ENCODE assay signal across 9 cellular contexts in the genomic region with DNA sequence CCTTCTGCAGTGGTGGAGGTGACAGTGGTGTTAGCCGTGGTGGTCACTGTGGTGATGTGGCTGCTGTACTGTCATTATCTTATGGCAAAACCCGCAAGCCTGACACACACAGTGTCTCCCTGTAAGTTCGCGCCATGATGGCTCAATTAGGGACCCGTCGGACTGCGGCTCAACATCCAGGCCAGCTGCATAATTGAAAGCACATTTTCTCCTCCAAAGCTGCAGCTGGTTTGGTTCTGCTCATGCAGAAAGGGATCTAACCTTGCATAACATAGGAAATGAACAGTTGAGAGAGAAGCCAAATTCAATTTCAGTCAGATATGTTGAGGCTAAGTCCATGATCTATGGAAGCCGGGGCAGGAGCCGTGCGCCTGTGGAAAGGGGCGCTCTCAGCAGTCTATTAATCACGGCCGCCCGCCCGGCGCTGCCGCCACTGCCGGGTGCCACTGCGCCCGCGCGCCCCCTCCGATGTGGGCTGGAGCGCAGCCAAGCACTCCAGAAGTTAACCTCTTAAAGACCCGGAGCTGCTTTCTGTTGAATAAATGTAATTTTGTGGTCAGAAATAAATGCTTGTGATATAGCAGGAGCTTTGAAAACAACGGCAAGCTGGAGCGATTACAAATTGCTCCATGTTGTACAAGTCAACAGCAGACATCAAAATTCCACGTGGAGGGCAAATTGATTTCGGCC.
A peak's percentile ranks its signal among the peaks of the same experiment; 100 is the strongest.
DNase-seq lines count a peak whose midpoint lies in the region; ATAC-seq and TF ChIP-seq lines count a peak whose summit lies in the region.
"Had no signal": no experiment of that assay in that cellular context is flagged by ENCODE, and none has a peak within 500 bp of the region (broad histone marks: within the 10 kb centered on the region; RNA-seq: fewer than 3 reads in every experiment).

No MANE protein-coding gene starts in this region.

- peaks cover 14% of the 10 kb centered on the region for H3K4me1 ChIP-seq in muscle layer of colon (ENCODE audit: insufficient read depth, low read length)

- peak overlapping the region; percentile 29 for H3K27ac ChIP-seq in muscle layer of colon (ENCODE audit: low read depth, low read length)

- no peaks in the 10 kb centered on the region for H3K36me3 ChIP-seq in muscle layer of colon (ENCODE audit: insufficient read depth, low read length)

- H3K4me3 ChIP-seq in cardiac fibroblast (replicated peaks in 1 of 2; ENCODE audit: low read depth in 2 of 2, low read length in 2 of 2) (peak overlapping the region in 1 of 2 donors; percentile 4), muscle layer of colon (ENCODE audit: low read depth in 1 of 2, low read length in 2 of 2) (peak overlapping the region in 1 of 2 donors; percentile 19)

- DNase-seq in CD1c-positive myeloid dendritic cell (ENCODE audit: extremely low spot score) (peak; percentile 17), NCI-H1694 (lab: John Stamatoyannopoulos, UW) (peak; percentile 46), cardiac fibroblast (ENCODE audit: low read depth in 2 of 2) (peak; percentile 71 to 90), T-helper 2 cell (no peak), NCI-H1436 (lab: John Stamatoyannopoulos, UW) (no peak)
- DNase-seq: activated naive CD8-positive, alpha-beta T cell treated with anti-CD3 and anti-CD28 coated beads, Interleukin-2, amount 10 ng/mL, durations not matched to agents 7 days and 5 days had no signal

- no peaks in the 10 kb centered on the region for H3K9me3 ChIP-seq in muscle layer of colon (ENCODE audit: low read length)

- no peak for TF ChIP-seq CTCF in cardiac fibroblast (IDR thresholded peaks at IDR 0.05; ENCODE audit: low read depth, low read length)

- H3K9ac ChIP-seq in muscle layer of colon (ENCODE audit: low read length): peak overlapping the region; percentile 29

- ATAC-seq in HG03095 (IDR thresholded peaks at IDR 0.05; ENCODE audit: unreplicated experiment): no peak
- no peak for ATAC-seq in GM18519 (IDR thresholded peaks at IDR 0.05; ENCODE audit: low FRiP score, unreplicated experiment)

- no peaks in the 10 kb centered on the region for H3K27me3 ChIP-seq in muscle layer of colon (ENCODE audit: control insufficient read depth in 1 of 2, insufficient read depth in 2 of 2, low read length in 2 of 2)

Comparison
In these comparisons a context has a peak if more than half of its experiments do, and no peak if none do; other contexts are left out.
1. DNase-seq: peak in CD1c-positive myeloid dendritic cell (single experiment), NCI-H1694 (single experiment) and cardiac fibroblast (2 of 2); none in T-helper 2 cell (0 of 5) and NCI-H1436 (single experiment).